In the genomic region with DNA sequence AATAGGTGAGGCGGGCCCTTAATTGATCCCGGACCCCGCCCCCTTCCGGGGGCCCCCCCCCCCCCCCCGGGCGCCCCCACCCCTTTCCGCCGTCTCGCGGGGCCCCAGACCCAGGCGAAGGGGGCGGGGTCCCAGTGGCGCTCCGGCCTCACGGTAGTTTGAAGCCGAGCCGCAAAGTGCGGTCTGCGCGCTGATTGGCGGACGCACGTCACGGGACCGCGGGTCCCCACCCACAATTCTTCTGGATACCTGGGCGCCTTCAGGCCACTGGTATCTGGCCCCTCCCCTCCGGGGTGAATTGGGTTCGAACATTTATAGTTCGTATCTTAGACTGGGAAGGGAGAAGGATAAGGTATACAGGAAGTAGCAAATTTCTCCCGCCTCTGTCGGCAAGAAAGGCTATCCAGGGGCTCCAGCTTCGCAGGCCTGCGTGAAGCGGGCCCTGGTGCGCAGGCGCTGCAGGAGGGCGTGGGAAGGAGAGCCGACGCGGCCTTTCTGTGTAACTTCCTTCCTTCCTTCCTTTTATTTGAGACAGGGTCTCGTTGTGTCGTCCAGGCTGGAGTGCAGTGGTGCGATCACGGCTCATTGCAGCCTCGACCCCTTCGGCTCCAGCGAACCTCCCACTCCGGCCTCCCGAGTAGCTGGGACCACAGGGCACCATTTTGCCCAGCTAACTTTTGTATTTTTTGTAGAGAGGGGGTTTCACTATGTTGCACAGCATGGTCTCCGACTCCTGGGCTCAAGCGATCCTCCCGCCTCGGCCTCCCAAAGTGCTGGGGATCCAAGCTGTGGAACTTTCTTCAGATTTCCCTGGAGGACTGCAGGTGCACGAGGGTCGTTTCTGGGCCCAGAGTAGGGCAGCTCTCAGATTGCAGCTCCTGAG, we compare ENCODE assay signal across 8 cellular contexts. TPM values are rescaled to one million over a fixed set of nuclear protein-coding genes. Genes with fewer than 3 reads are reported as not detected.
DNase-seq lines count a peak whose midpoint lies in the region; ATAC-seq and TF ChIP-seq lines count a peak whose summit lies in the region.

No MANE protein-coding gene starts in this region.

- H3K36me3 ChIP-seq in DOHH2 (ENCODE audit: control insufficient read depth, low read length), result peaks cover 47% of the 10 kb centered on the region
- peaks cover 24% of the 10 kb centered on the region; the same call in 1 of the 2 replicates for H3K36me3 ChIP-seq in GM23338 (ENCODE audit: insufficient read depth)

- no peaks in the 10 kb centered on the region for H3K27me3 ChIP-seq in DOHH2 (ENCODE audit: control insufficient read depth, low read length)
- no peaks in the 10 kb centered on the region for H3K27me3 ChIP-seq in GM23338 (ENCODE audit: insufficient read depth)

- DNase-seq in GM23338 (ENCODE audit: low spot score) (peak; percentile 98), Kasumi-1 (lab: John Stamatoyannopoulos, UW) (peak; percentile 97 to 99), RKO (ENCODE audit: low spot score) (peak; percentile 95), fibroblast of mammary gland (ENCODE audit: low read depth) (peak; percentile 89)
- peak; percentile 92 to 95 for DNase-seq in activated T-helper 1 cell treated with anti-CD3 and anti-CD28 coated beads, Interleukin-2, amount 50 U/mL, for 16 hours (ENCODE audit: low read depth in 1 of 2, low spot score in 1 of 2)
- peak; percentile 93 to 98 (median 97) for DNase-seq in naive thymus-derived CD8-positive, alpha-beta T cell
- peak; percentile 96 for DNase-seq in stimulated activated naive B cell treated with anti-CD40 and anti-IgM and Interleukin-4, amounts not matched to agents 10 μg/mL and 1 μg/mL and 100 μg/mL, for 72 hours

- peak overlapping the region; percentile 96 for H3K27ac Mint-ChIP-seq in GM23338
- H3K27ac Mint-ChIP-seq in naive thymus-derived CD8-positive, alpha-beta T cell, result peak overlapping the region; percentile 96 to 100 (median 99)
- peak overlapping the region; percentile 99 for H3K27ac Mint-ChIP-seq in stimulated activated naive B cell treated with anti-CD40 and anti-IgM and Interleukin-4, amounts not matched to agents 10 μg/mL and 1 μg/mL and 100 μg/mL, for 72 hours

- peaks cover 39% of the 10 kb centered on the region for H3K36me3 Mint-ChIP-seq in GM23338 (ENCODE audit: low read depth)
- peaks cover 2 to 30% (median 5%) of the 10 kb centered on the region in 3 donors for H3K36me3 Mint-ChIP-seq in naive thymus-derived CD8-positive, alpha-beta T cell
- peaks cover 18 to 20% of the 10 kb centered on the region in 2 donors for H3K36me3 Mint-ChIP-seq in stimulated activated naive B cell treated with anti-CD40 and anti-IgM and Interleukin-4, amounts not matched to agents 10 μg/mL and 1 μg/mL and 100 μg/mL, for 72 hours

- no peaks in the 10 kb centered on the region for H3K9me3 ChIP-seq in DOHH2 (ENCODE audit: control insufficient read depth, insufficient read depth, low read length)

- H3K27ac ChIP-seq in DOHH2 (ENCODE audit: low read depth, low read length) (peak overlapping the region; percentile 88), GM23338 (ENCODE audit: low read depth) (peak overlapping the region; percentile 98)

- H3K4me1 ChIP-seq in DOHH2 (ENCODE audit: control insufficient read depth, low read length), result peaks cover 38% of the 10 kb centered on the region
- H3K4me1 ChIP-seq in GM23338 (ENCODE audit: insufficient read depth), result peaks cover 41% of the 10 kb centered on the region

- TF ChIP-seq CTCF in DOHH2 (IDR thresholded peaks at IDR 0.05; ENCODE audit: low read depth, low read length, poor library complexity, severe bottlenecking) (no peak), GM23338 (conservative IDR thresholded peaks at IDR 0.05; ENCODE audit: low read depth in 2 of 2) (no peak), fibroblast of mammary gland (conservative IDR thresholded peaks at IDR 0.05; ENCODE audit: control insufficient read depth, insufficient read depth, low read depth, low read length) (no peak)

- H3K9me2 ChIP-seq in DOHH2 (replicated peaks; ENCODE audit: control insufficient read depth, low read length) (no peaks in the 10 kb centered on the region), GM23338 (ENCODE audit: insufficient read depth) (no peaks in the 10 kb centered on the region)

- peak overlapping the region; percentile 93 for H3K4me3 Mint-ChIP-seq in GM23338
- H3K4me3 Mint-ChIP-seq in naive thymus-derived CD8-positive, alpha-beta T cell, result peak overlapping the region; percentile 91 to 100 (median 96)
- peak overlapping the region; percentile 99 for H3K4me3 Mint-ChIP-seq in stimulated activated naive B cell treated with anti-CD40 and anti-IgM and Interleukin-4, amounts not matched to agents 10 μg/mL and 1 μg/mL and 100 μg/mL, for 72 hours

- POLR2A ChIA-PET in naive thymus-derived CD8-positive, alpha-beta T cell (lab: Charles Lee), result interaction anchor here (0.6 to 7.0 kb wide), 13 partner anchors 9 to 166 kb away, joined by 3 to 178 read pairs (median 5); a partner anchor contains a TSS

- H3F3A ChIP-seq in DOHH2 (ENCODE audit: control insufficient read depth, insufficient read depth) (peaks cover 46% of the 10 kb centered on the region), GM23338 (replicated peaks; ENCODE audit: low read depth) (peaks cover 14% of the 10 kb centered on the region)

- H3K9me3 Mint-ChIP-seq in GM23338, result no peaks in the 10 kb centered on the region
- H3K9me3 Mint-ChIP-seq in naive thymus-derived CD8-positive, alpha-beta T cell, result peaks cover 0 to 4% (median 0%) of the 10 kb centered on the region in 9 donors
- H3K9me3 Mint-ChIP-seq in stimulated activated naive B cell treated with anti-CD40 and anti-IgM and Interleukin-4, amounts not matched to agents 10 μg/mL and 1 μg/mL and 100 μg/mL, for 72 hours, result no peaks in the 10 kb centered on the region

- peaks cover 13% of the 10 kb centered on the region for H3K27me3 Mint-ChIP-seq in GM23338 (ENCODE audit: insufficient read depth, low read depth, poor library complexity)
- peaks cover 0 to 5% (median 0%) of the 10 kb centered on the region in 5 donors for H3K27me3 Mint-ChIP-seq in naive thymus-derived CD8-positive, alpha-beta T cell
- H3K27me3 Mint-ChIP-seq in stimulated activated naive B cell treated with anti-CD40 and anti-IgM and Interleukin-4, amounts not matched to agents 10 μg/mL and 1 μg/mL and 100 μg/mL, for 72 hours, result peaks cover 4 to 6% of the 10 kb centered on the region in 2 donors

- ATAC-seq in GM23338, result peak; percentile 86
- ATAC-seq in naive thymus-derived CD8-positive, alpha-beta T cell, result peak; percentile 85
- ATAC-seq in stimulated activated naive B cell treated with anti-CD40 and anti-IgM and Interleukin-4, amounts not matched to agents 10 μg/mL and 1 μg/mL and 100 μg/mL, for 72 hours (replicated peaks), result peak; percentile 86 to 90

- peak overlapping the region; percentile 72 for H2AFZ ChIP-seq in GM23338

- H3K4me3 ChIP-seq in DOHH2 (ENCODE audit: low read length) (peak overlapping the region; percentile 84), GM23338 (peak overlapping the region; percentile 80), fibroblast of mammary gland (ENCODE audit: control insufficient read depth, low read depth, low read length) (peak overlapping the region; percentile 66)

- H4K20me1 ChIP-seq in DOHH2 (ENCODE audit: control insufficient read depth, insufficient read depth, low read depth, low read length) (peaks cover 15% of the 10 kb centered on the region), GM23338 (replicated peaks; ENCODE audit: insufficient read depth) (peaks cover 21% of the 10 kb centered on the region)

- H3K4me2 ChIP-seq in DOHH2 (ENCODE audit: low read length) (peak overlapping the region; percentile 92), GM23338 (peak overlapping the region; percentile 79)

- H3K4me1 Mint-ChIP-seq in GM23338, result peaks cover 41% of the 10 kb centered on the region
- H3K4me1 Mint-ChIP-seq in naive thymus-derived CD8-positive, alpha-beta T cell, result peaks cover 25 to 46% (median 37%) of the 10 kb centered on the region in 4 donors
- H3K4me1 Mint-ChIP-seq in stimulated activated naive B cell treated with anti-CD40 and anti-IgM and Interleukin-4, amounts not matched to agents 10 μg/mL and 1 μg/mL and 100 μg/mL, for 72 hours, result peaks cover 20 to 41% of the 10 kb centered on the region in 2 donors

- H3K79me2 ChIP-seq in DOHH2 (ENCODE audit: control insufficient read depth, low read length) (peaks cover 57% of the 10 kb centered on the region), GM23338 (replicated peaks; ENCODE audit: insufficient read depth) (peaks cover 36% of the 10 kb centered on the region)

TF ChIP-seq in GM23338, 12 proteins besides CTCF, POLR2A, EP300 and RAD21:
- no peak for TF ChIP-seq STAT1 (IDR thresholded peaks at IDR 0.05; ENCODE audit: unreplicated experiment)
- TF ChIP-seq CREB1 (CRISPR knock-in tag; IDR thresholded peaks at IDR 0.05; ENCODE audit: low read depth), result peak; percentile 54
- TF ChIP-seq POLR2AphosphoS5 (IDR thresholded peaks at IDR 0.05; ENCODE audit: low read depth), result peak; percentile 69

RNA-seq across cellular contexts. Expression of a gene that starts 0.6 kb away (rescaled TPM):
- total RNA-seq in GM23338 (2014; rRNA removed; shearing (Covaris generic)), result 403 and 462 TPM in 2 replicates
- 800 and 889 TPM in 2 replicates for polyA plus RNA-seq in GM23338 (2016; fragmentation: Nextera tagmentation; extraction: Ambion mirVana)
- 100 to 1,000 TPM; 252 to 263 TPM for total RNA-seq in naive thymus-derived CD8-positive, alpha-beta T cell
- polyA plus RNA-seq in naive thymus-derived CD8-positive, alpha-beta T cell, result 100 to 1,000 TPM; 248 to 285 (median 249) TPM

RNA-seq across cellular contexts. Expression of a gene that starts 36.0 kb away (rescaled TPM):
- 75.5 and 81.9 TPM in 2 replicates for total RNA-seq in GM23338 (2014; rRNA removed; shearing (Covaris generic))
- 26.4 and 35.2 TPM in 2 replicates for polyA plus RNA-seq in GM23338 (2016; fragmentation: Nextera tagmentation; extraction: Ambion mirVana)
- total RNA-seq in naive thymus-derived CD8-positive, alpha-beta T cell, result 100 to 1,000 TPM; 116 to 121 TPM
- 10 to 100 TPM; 26.3 to 42.6 (median 36.2) TPM for polyA plus RNA-seq in naive thymus-derived CD8-positive, alpha-beta T cell

Comparison
In these comparisons a context has a peak if more than half of its experiments do, and no peak if none do; other contexts are left out.
1. Peak in every context shown above with its lines: DNase-seq, ATAC-seq, H3K4me3 ChIP-seq and H3K27ac ChIP-seq.